22 cellular contexts compared by ENCODE assay signal in genomic region chr16:88426018-88426417, GRCh38.
"Had no signal": no experiment of that assay in that cellular context is flagged by ENCODE, and none has a peak within 500 bp of the region (broad histone marks: within the 10 kb centered on the region; RNA-seq: fewer than 3 reads in every experiment).

No MANE protein-coding gene starts in this region.

- H3K4me1 ChIP-seq: parathyroid adenoma had no signal

- H3K9ac ChIP-seq: parathyroid adenoma had no signal

- DNase-seq: heart left ventricle; hypothalamus; islet precursor cell; left ventricle myocardium inferior; naive thymus-derived CD8-positive, alpha-beta T cell; occipital lobe; stimulated activated CD4-positive, alpha-beta T cell treated with anti-CD3 and anti-CD28 coated beads, Interleukin-12 subunit alpha, Interleukin-12 subunit beta, amount 100 ng/mL, for 4 hours; stimulated activated CD4-positive, alpha-beta T cell treated with anti-CD3 and anti-CD28 coated beads, Interleukin-15, amount 100 ng/mL, for 24 hours; stimulated activated CD4-positive, alpha-beta T cell treated with anti-CD3 and anti-CD28 coated beads, Interleukin-2, amount 100 ng/mL, for 24 hours; stimulated activated CD4-positive, alpha-beta T cell treated with anti-CD3 and anti-CD28 coated beads, Interleukin-4, amount 100 ng/mL, for 1 hour; stimulated activated naive B cell treated with anti-CD40 and anti-IgM and Interleukin-4, amounts not matched to agents 10 μg/mL and 1 μg/mL and 100 μg/mL, for 72 hours; stimulated activated naive CD8-positive, alpha-beta T cell treated with anti-CD3 and anti-CD28 coated beads, Interleukin-15, Interleukin-2, amounts not matched to agents 100 U/mL and 50 U/mL, for 24 hours; stomach; testis; thyroid gland; transverse colon had no signal

- H3K79me2 ChIP-seq: parathyroid adenoma had no signal

- H3K36me3 ChIP-seq: heart left ventricle, left ventricle myocardium inferior, neutrophil, right atrium auricular region, stomach, thyroid gland, transverse colon, upper lobe of left lung had no signal

- H3K9me3 ChIP-seq: heart left ventricle, left ventricle myocardium inferior, neutrophil, right atrium auricular region, stomach, testis, thyroid gland, transverse colon, upper lobe of left lung had no signal

- H3K27me3 ChIP-seq: testis, thyroid gland had no signal

- H3K4me3 ChIP-seq: heart left ventricle, left ventricle myocardium inferior, lung, right atrium auricular region, skin epidermis, stomach, testis, thyroid gland, transverse colon, upper lobe of left lung had no signal

- H3K27ac ChIP-seq: heart left ventricle, left ventricle myocardium inferior, neutrophil, parathyroid adenoma, right atrium auricular region, stomach, testis, thyroid gland, transverse colon, upper lobe of left lung had no signal

- H2AFZ ChIP-seq: parathyroid adenoma had no signal
